7 cellular contexts compared by ENCODE assay signal in genomic region chr3:99637041-99637380, GRCh38. TPM values are rescaled to one million over a fixed set of nuclear protein-coding genes. Genes with fewer than 3 reads are reported as not detected.
DNase-seq lines count a peak whose midpoint lies in the region; ATAC-seq, FAIRE-seq and TF ChIP-seq lines count a peak whose summit lies in the region.

No MANE protein-coding gene starts in this region.

- H3K4me3 ChIP-seq in PC-3 (ENCODE audit: low read length): peak overlapping the region; percentile 72
- peak overlapping the region; percentile 47 to 76 (median 74); a peak in 7 of 8 replicates for H3K4me3 ChIP-seq in H1 (ENCODE audit: extremely low read depth in 1 of 4, insufficient read depth in 2 of 4, low read depth in 3 of 4, low read length in 4 of 4)
- H3K4me3 ChIP-seq in lung: no peak overlapping the region
- peak overlapping the region; percentile 4 to 48 (median 33) for H3K4me3 ChIP-seq in transverse colon

- DNase-seq in PC-3 (peak; percentile 76), H1 (ENCODE audit: low read depth in 1 of 2, low spot score in 2 of 2) (no peak), lung (ENCODE audit: low spot score) (no peak), transverse colon (no peak), caudate nucleus (lab: John Stamatoyannopoulos, UW) (no peak), DMS153 treated with DMSO at 0.1 percent for 48 hours (lab: John Stamatoyannopoulos, UW; ENCODE audit: unreplicated experiment) (no peak)

- H3K9me2 ChIP-seq in PC-3 (replicated peaks; ENCODE audit: low read length): no peaks in the 10 kb centered on the region

- POLR2A ChIA-PET in PC-3 (lab: Charles Lee; ENCODE audit: unreplicated experiment) (interaction anchor here (0.5 to 1.2 kb wide), 6 partner anchors 15 to 896 kb away, joined by 3 to 16 read pairs (median 7); no protein-coding TSS in a partner anchor), H1 (lab: Charles Lee; ENCODE audit: partially characterized antibody) (interaction anchor here (0.7 to 1.6 kb wide), 3 partner anchors 14 to 420 kb away, joined by 3 to 5 read pairs (median 3); no protein-coding TSS in a partner anchor)

- TF ChIP-seq EP300 in H1 (IDR thresholded peaks at IDR 0.05; ENCODE audit: borderline replicate concordance in 1 of 2, low read depth in 2 of 2, low read length in 2 of 2) (no peak), transverse colon (IDR thresholded peaks at IDR 0.05; ENCODE audit: low read depth) (no peak)

- no peak overlapping the region for H4K5ac ChIP-seq in H1 (ENCODE audit: insufficient read length, low read depth, low read length)

- H2BK15ac ChIP-seq in H1 (ENCODE audit: low read length): no peak overlapping the region

- H3K79me1 ChIP-seq in H1 (ENCODE audit: low read depth, low read length): no peaks in the 10 kb centered on the region

- in situ Hi-C loops in transverse colon (cut with MboI; ENCODE audit: low pct_ligation_motif_present in 1 of 4, low pct_unique_long_range_greater_than_20kb in 1 of 4, low sequenced_read_pairs in 3 of 4): no loop called here

- ATAC-seq in PC-3 (peak; percentile 48), lung (ENCODE audit: insufficient read depth, low FRiP score) (no peak), GM21390 (IDR thresholded peaks at IDR 0.05; ENCODE audit: unreplicated experiment) (no peak)

- peaks cover 10% of the 10 kb centered on the region for H3K23me2 ChIP-seq in H1 (ENCODE audit: low read depth, low read length)

- no peak overlapping the region for H4K8ac ChIP-seq in H1 (ENCODE audit: extremely low read depth, insufficient read depth, low read length)

- TF ChIP-seq RAD21 in H1 (IDR thresholded peaks at IDR 0.05 in 1 of 2, conservative IDR thresholded peaks at IDR 0.05 in 1 of 2; ENCODE audit: low read depth in 2 of 2, low read length in 2 of 2): no peak

- peak overlapping the region; percentile 79 for H3K27ac ChIP-seq in PC-3 (ENCODE audit: low read length)
- H3K27ac ChIP-seq in H1 (ENCODE audit: low read depth, low read length): no peak overlapping the region
- H3K27ac ChIP-seq in lung (ENCODE audit: low read depth in 1 of 2, low read length in 1 of 2): peak overlapping the region; percentile 7 to 40
- H3K27ac ChIP-seq in transverse colon: peak overlapping the region; percentile 55 to 86 (median 74)
- H3K27ac ChIP-seq in caudate nucleus (ENCODE audit: low read depth, low read length): no peak overlapping the region

- H3K79me2 ChIP-seq in PC-3 (ENCODE audit: low read length) (no peaks in the 10 kb centered on the region), H1 (ENCODE audit: control insufficient read depth in 1 of 2, insufficient read depth in 2 of 2, low read length in 2 of 2) (no peaks in the 10 kb centered on the region)

- H3K23ac ChIP-seq in H1 (ENCODE audit: insufficient read length): no peak overlapping the region

- H3K27me3 ChIP-seq in PC-3 (ENCODE audit: low read length) (no peaks in the 10 kb centered on the region), H1 (replicated peaks in 1 of 4; ENCODE audit: control insufficient read depth in 3 of 4, extremely low read depth in 1 of 4, insufficient read depth in 3 of 4, low read length in 3 of 4) (peaks cover 0 to 28% (median 20%) of the 10 kb centered on the region in 4 experiments; a peak in 6 of 7 replicates), lung (ENCODE audit: control insufficient read depth, insufficient read depth) (no peaks in the 10 kb centered on the region), transverse colon (peaks cover 53% of the 10 kb centered on the region)

- CTCF ChIA-PET in PC-3 (lab: Charles Lee) (interaction anchor here (0.6 to 0.7 kb wide), 6 partner anchors 10 to 616 kb away, joined by 3 to 12 read pairs (median 5); no protein-coding TSS in a partner anchor), H1 (lab: Charles Lee; ENCODE audit: partially characterized antibody) (interaction anchor here (1.0 to 3.9 kb wide), 10 partner anchors 9 to 643 kb away, joined by 3 to 21 read pairs (median 4); no protein-coding TSS in a partner anchor)

- intact Hi-C loops in PC-3 (cut with micrococcal nuclease) (loop anchor here (5.0 to 10.0 kb wide), 2 partner anchors 385 to 462 kb away; no protein-coding TSS in a partner anchor), transverse colon (cut with DNase I; ENCODE audit: low total_unique reads) (no loop called here)

- BruUV-seq in PC-3 (replicated peaks; lab: Mats Ljungman, UMichigan): no TSS peak

- H2AK5ac ChIP-seq in H1 (ENCODE audit: low read depth, low read length): no peak overlapping the region

- no peak overlapping the region for H3K18ac ChIP-seq in H1 (ENCODE audit: extremely low read depth, low read length)

- WGBS in H1 (ENCODE audit: extremely low coverage in 1 of 2, insufficient coverage in 1 of 2, insufficient read length in 1 of 2, insufficient replicate concordance in 2 of 2, low coverage in 1 of 2, low lambda C conversion rate in 2 of 2, missing lambda C conversion rate in 1 of 2), 2 experiments: 4% methylated on average over 6 of the region's 6 CpGs; no CpG with 5 or more reads in 1 of the 2 experiments
- WGBS in lung, 2 donors: 14 to 20% methylated on average over 6 of the region's 6 CpGs
- WGBS in transverse colon (ENCODE audit: low coverage in 1 of 2), 2 donors: 16 to 32% methylated on average over 5 to 6 of the region's 6 CpGs

- H3K14ac ChIP-seq in H1 (ENCODE audit: insufficient read length): no peak overlapping the region

- peaks cover 4% of the 10 kb centered on the region for H3F3A ChIP-seq in PC-3 (ENCODE audit: low read length, unreplicated experiment)

- no peak overlapping the region for H2BK5ac ChIP-seq in H1 (ENCODE audit: low read depth, low read length)

- no peaks in the 10 kb centered on the region for H3K9me3 ChIP-seq in PC-3 (ENCODE audit: low read length)
- no peaks in the 10 kb centered on the region for H3K9me3 ChIP-seq in H1 (ENCODE audit: insufficient read depth in 2 of 2, low read depth in 1 of 2, low read length in 1 of 2)
- peaks cover 0 to 2% of the 10 kb centered on the region in 2 donors for H3K9me3 ChIP-seq in lung (ENCODE audit: control insufficient read depth in 2 of 2, insufficient read depth in 1 of 2, low read length in 1 of 2)
- no peaks in the 10 kb centered on the region for H3K9me3 ChIP-seq in transverse colon

- peak overlapping the region; percentile 87 for H2AFZ ChIP-seq in PC-3 (ENCODE audit: low read length)
- H2AFZ ChIP-seq in H1 (ENCODE audit: low read length): peak overlapping the region; percentile 20; the same call in 1 of the 2 replicates

- H3K4ac ChIP-seq in H1 (replicated peaks; ENCODE audit: insufficient read length, low read depth, low read length): no peak overlapping the region

- H3K36me3 ChIP-seq in PC-3 (ENCODE audit: low read depth, low read length): no peaks in the 10 kb centered on the region
- H3K36me3 ChIP-seq in H1 (ENCODE audit: control insufficient read depth in 2 of 4, insufficient read depth in 4 of 4, low read length in 3 of 4): no peaks in the 10 kb centered on the region
- no peaks in the 10 kb centered on the region for H3K36me3 ChIP-seq in lung (ENCODE audit: control insufficient read depth in 2 of 2, insufficient read depth in 2 of 2, low read length in 2 of 2)
- no peaks in the 10 kb centered on the region for H3K36me3 ChIP-seq in transverse colon

- no peak overlapping the region for H2BK20ac ChIP-seq in H1 (ENCODE audit: low read length)

- no peak overlapping the region for H4K91ac ChIP-seq in H1 (replicated peaks; ENCODE audit: insufficient read length, low read length)

- H3K4me1 ChIP-seq in PC-3 (ENCODE audit: insufficient read depth, low read length) (peaks cover 36% of the 10 kb centered on the region), H1 (replicated peaks in 1 of 4; ENCODE audit: control insufficient read depth in 3 of 4, insufficient read depth in 4 of 4, low read length in 3 of 4) (peaks cover 2 to 16% (median 12%) of the 10 kb centered on the region in 4 experiments; a peak in 6 of 7 replicates), lung (ENCODE audit: control insufficient read depth in 2 of 2, insufficient read depth in 2 of 2, low read length in 2 of 2) (peaks cover 3 to 6% of the 10 kb centered on the region in 2 donors), transverse colon (peaks cover 0 to 10% (median 0%) of the 10 kb centered on the region in 4 donors)

- H2BK12ac ChIP-seq in H1 (ENCODE audit: low read depth, low read length): no peak overlapping the region

- TF ChIP-seq POLR2A in H1 (IDR thresholded peaks at IDR 0.05; ENCODE audit: control extremely low read depth in 1 of 2, low read depth in 2 of 2, low read length in 2 of 2): no peak
- TF ChIP-seq POLR2A in transverse colon (IDR thresholded peaks at IDR 0.05): no peak

- H4K20me1 ChIP-seq in PC-3 (ENCODE audit: low read length): no peaks in the 10 kb centered on the region
- no peaks in the 10 kb centered on the region for H4K20me1 ChIP-seq in H1 (replicated peaks in 1 of 2; ENCODE audit: control insufficient read depth in 1 of 2, insufficient read depth in 2 of 2, low read length in 2 of 2)

- H3K4me2 ChIP-seq in PC-3 (ENCODE audit: low read length) (peak overlapping the region; percentile 92), H1 (ENCODE audit: insufficient read depth in 1 of 2, low read depth in 2 of 2, low read length in 2 of 2) (peak overlapping the region; percentile 84 to 98)

- H3K9ac ChIP-seq in PC-3 (ENCODE audit: low read length): no peak overlapping the region; the same call in 1 of the 2 replicates
- no peak overlapping the region for H3K9ac ChIP-seq in H1 (replicated peaks in 1 of 4; ENCODE audit: extremely low read depth in 1 of 4, low read depth in 3 of 4, low read length in 3 of 4)

- no peak overlapping the region for H2BK120ac ChIP-seq in H1 (replicated peaks; ENCODE audit: low read depth, low read length)

- TF ChIP-seq CTCF in PC-3 (conservative IDR thresholded peaks at IDR 0.05; ENCODE audit: low read depth, low read length) (0 out of 2 replicates have a peak, but pooled peaks have one; percentile 49), H1 (IDR thresholded peaks at IDR 0.05; ENCODE audit: control extremely low read depth in 1 of 3, insufficient read depth in 1 of 3, low read depth in 1 of 3, low read length in 3 of 3) (peak in 1 of 3 experiments; percentile 4; a peak in 1 of 4 replicates), lung (IDR thresholded peaks at IDR 0.05; ENCODE audit: control extremely low read depth, extremely low read depth) (no peak), transverse colon (IDR thresholded peaks at IDR 0.05) (no peak)

- peak; percentile 62 for FAIRE-seq in H1 (lab: Jason Lieb, UNC)

- H3K56ac ChIP-seq in H1 (replicated peaks; ENCODE audit: insufficient read length, low read depth, low read length): no peak overlapping the region

RNA-seq across cellular contexts. Expression of gene COL8A1, which starts 1.4 kb away (rescaled TPM):
- total RNA-seq in PC-3 (2014; rRNA removed): 2.4 and 3.8 TPM in 2 replicates
- total RNA-seq in H1 (2021; fragmentation: NEBNext Ultra II Directional; extraction: Animal tissue kit (Norgen Biotek cat#: 25700)): 0.99 and 1.2 TPM in 2 replicates
- 0.21 and 0.35 TPM in 2 replicates for polyA plus RNA-seq in H1 (2011; rRNA removed)
- 0.18 TPM for polyA plus RNA-seq in H1 (2011; cell fraction: cytosol; rRNA removed)
- 0.17 TPM for polyA plus RNA-seq in H1 (2011; cell fraction: nucleus; rRNA removed)
- 0.09 to 0.58 TPM (median 0.32 TPM) in 4 replicates for polyA plus RNA-seq in H1 (2012, experiment 1 of 2)
- polyA plus RNA-seq in H1 (2012, experiment 2 of 2): 0.14 TPM
- 2.8 TPM for polyA plus RNA-seq in H1 (2013, experiment 1 of 2)
- 3.1 TPM for polyA plus RNA-seq in H1 (2013, experiment 2 of 2)
- 0.56 and 2.2 TPM in 2 replicates for polyA minus RNA-seq in H1 (2011; rRNA and poly(A)+ RNA removed)
- polyA minus RNA-seq in H1 (2011; cell fraction: cytosol; rRNA and poly(A)+ RNA removed): not detected
- 1.1 TPM for polyA minus RNA-seq in H1 (2011; cell fraction: nucleus; rRNA and poly(A)+ RNA removed)
- 10 to 100 TPM; 50.6 to 84.6 TPM for total RNA-seq in lung
- 10 to 100 TPM; 19.5 to 63.6 TPM for polyA plus RNA-seq in lung
- 10 to 100 TPM in 1 of 4 donors, 1 to 10 TPM in 3; 1.5 to 10.5 (median 3.7) TPM for total RNA-seq in transverse colon

Comparison
In these comparisons a context has a peak if more than half of its experiments do, and no peak if none do; other contexts are left out.
1. H3K27ac ChIP-seq: peak in PC-3 (single experiment), lung (2 of 2) and transverse colon (4 of 4); none in H1 (single experiment) and caudate nucleus (single experiment).
2. RNA of gene COL8A1, which starts 1.4 kb away (total RNA-seq): 50.6 to 84.6 TPM in lung; 1.5 to 10.5 TPM in transverse colon, 2.4 to 3.8 TPM in PC-3 and 0.99 to 1.2 TPM in H1; every median in the first group is over 4 times any median in the second.